ENCODE assay signal across 21 cellular contexts in the genomic region with DNA sequence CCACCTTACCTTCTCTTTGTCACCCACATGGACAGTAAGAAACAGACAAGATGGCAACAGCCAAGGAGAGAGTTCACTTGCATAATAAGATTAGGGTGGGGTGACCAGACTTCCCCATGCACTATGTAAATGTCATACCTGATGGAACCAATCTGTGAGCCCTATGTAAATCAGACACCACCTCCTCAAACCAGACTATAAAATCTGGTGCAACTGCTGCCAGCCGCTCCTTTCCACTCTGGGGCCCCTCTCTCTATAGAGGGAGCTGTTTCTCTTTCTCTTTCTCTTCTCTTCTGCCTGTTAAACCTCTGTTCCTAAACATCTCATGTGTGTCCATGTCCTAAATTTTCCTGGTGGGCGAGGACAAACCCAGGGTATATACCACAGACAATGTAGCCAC.
DNase-seq lines count a peak whose midpoint lies in the region; ATAC-seq, FAIRE-seq and TF ChIP-seq lines count a peak whose summit lies in the region.
"Had no signal": no experiment of that assay in that cellular context is flagged by ENCODE, and none has a peak within 500 bp of the region (broad histone marks: within the 10 kb centered on the region; RNA-seq: fewer than 3 reads in every experiment).

No MANE protein-coding gene starts in this region.

- H4K20me1 ChIP-seq in GM12878 (ENCODE audit: control insufficient read depth, insufficient read depth), result no peaks in the 10 kb centered on the region

- H3K9me3 ChIP-seq in A673 (ENCODE audit: low read depth, low read length, poor library complexity, severe bottlenecking), result no peaks in the 10 kb centered on the region
- H3K9me3 ChIP-seq in GM12878 (replicated peaks; ENCODE audit: control insufficient read depth, insufficient read depth, low read length), result no peaks in the 10 kb centered on the region
- no peaks in the 10 kb centered on the region for H3K9me3 ChIP-seq in small intestine (ENCODE audit: control insufficient read depth, low read depth)
- H3K9me3 ChIP-seq in suprapubic skin, result no peaks in the 10 kb centered on the region

- H3K27me3 ChIP-seq in A673 (replicated peaks; ENCODE audit: insufficient read depth, low read depth, low read length, poor library complexity) (no peaks in the 10 kb centered on the region), GM12878 (replicated peaks in 1 of 2; ENCODE audit: control insufficient read depth in 2 of 2, insufficient read depth in 2 of 2, low read length in 1 of 2) (no peaks in the 10 kb centered on the region), small intestine (ENCODE audit: control insufficient read depth in 2 of 2, insufficient read depth in 2 of 2, low read length in 2 of 2) (no peaks in the 10 kb centered on the region), suprapubic skin (no peaks in the 10 kb centered on the region)

- TF ChIP-seq EP300 in GM12878 (IDR thresholded peaks at IDR 0.05; ENCODE audit: borderline replicate concordance in 1 of 2, control insufficient read depth in 1 of 2, low read depth in 2 of 2, low read length in 2 of 2) (no peak), suprapubic skin (IDR thresholded peaks at IDR 0.05) (no peak)

- TF ChIP-seq CTCF in A673 (conservative IDR thresholded peaks at IDR 0.05; ENCODE audit: low read depth, low read length), result peak; percentile 28
- TF ChIP-seq CTCF in GM12878 (IDR thresholded peaks at IDR 0.05 in 2 of 3, conservative IDR thresholded peaks at IDR 0.05 in 1 of 3; ENCODE audit: control insufficient read depth in 2 of 3, extremely low read depth in 1 of 3, insufficient read depth in 1 of 3, low read depth in 3 of 3, low read length in 3 of 3), result no peak
- no peak for TF ChIP-seq CTCF in D721Med (IDR thresholded peaks at IDR 0.05; ENCODE audit: insufficient read depth, missing control alignments)
- no peak for TF ChIP-seq CTCF in suprapubic skin (IDR thresholded peaks at IDR 0.05)

- in situ Hi-C loops in GM12878 (cut with MboI), result no loop called here

- intact Hi-C loops in A673 (cut with micrococcal nuclease; ENCODE audit: unreplicated experiment), result no loop called here
- intact Hi-C loops in GM12878 (cut with micrococcal nuclease; ENCODE audit: unreplicated experiment), result no loop called here

- H3K36me3 ChIP-seq in A673 (ENCODE audit: insufficient read depth, low read length, poor library complexity, severe bottlenecking) (no peaks in the 10 kb centered on the region), GM12878 (ENCODE audit: control insufficient read depth in 2 of 2, insufficient read depth in 2 of 2, low read length in 1 of 2) (no peaks in the 10 kb centered on the region), small intestine (ENCODE audit: control insufficient read depth in 2 of 2, insufficient read depth in 2 of 2, low read length in 2 of 2) (no peaks in the 10 kb centered on the region), suprapubic skin (no peaks in the 10 kb centered on the region)

- ATAC-seq in GM12878, result peak; percentile 52

- no peak overlapping the region for H3K27ac ChIP-seq in A673 (ENCODE audit: low read depth, low read length, poor library complexity, severe bottlenecking)
- H3K27ac ChIP-seq in GM12878 (ENCODE audit: control insufficient read depth, insufficient read depth), result no peak overlapping the region
- H3K27ac ChIP-seq in small intestine (ENCODE audit: low read depth in 1 of 2, low read length in 1 of 2), result no peak overlapping the region
- no peak overlapping the region for H3K27ac ChIP-seq in suprapubic skin
- H3K27ac ChIP-seq: RWPE1 had no signal

- no peaks in the 10 kb centered on the region for H3K79me2 ChIP-seq in GM12878 (ENCODE audit: control insufficient read depth, insufficient read depth, low read length)

- SMC1A ChIA-PET in GM12878 (lab: Charles Lee; ENCODE audit: uncharacterized antibody, unreplicated experiment), result no interaction called here

- RAD21 ChIA-PET in GM12878 (lab: Charles Lee; ENCODE audit: unreplicated experiment), result no interaction called here

- POLR2A ChIA-PET in A673 (lab: Charles Lee; ENCODE audit: low non-redundant PET) (no interaction called here), GM12878 (lab: Charles Lee) (no interaction called here)

- H3K4me1 ChIP-seq in A673 (ENCODE audit: insufficient read depth, low read length, poor library complexity, severe bottlenecking) (no peaks in the 10 kb centered on the region), GM12878 (ENCODE audit: control insufficient read depth, insufficient read depth, low read length) (no peaks in the 10 kb centered on the region), small intestine (ENCODE audit: control insufficient read depth in 2 of 2, insufficient read depth in 1 of 2, low read depth in 1 of 2, low read length in 1 of 2) (no peaks in the 10 kb centered on the region), suprapubic skin (no peaks in the 10 kb centered on the region)

- WGBS in GM12878 (ENCODE audit: insufficient coverage, insufficient replicate concordance, low lambda C conversion rate, missing lambda C conversion rate), result 4% methylated on average over 2 of the region's 2 CpGs
- WGBS in small intestine, 3 donors, result 56 to 71% (median 56%) methylated on average over 2 of the region's 2 CpGs
- 75% methylated on average over 2 of the region's 2 CpGs for WGBS in suprapubic skin

- BruUV-seq in A673 (replicated peaks; lab: Mats Ljungman, UMichigan) (no TSS peak), GM12878 (replicated peaks; lab: Mats Ljungman, UMichigan) (no TSS peak)

- no peak overlapping the region for H3K4me2 ChIP-seq in GM12878 (ENCODE audit: control insufficient read depth, insufficient read depth)

- TF ChIP-seq POLR2A in GM12878 (IDR thresholded peaks at IDR 0.05; ENCODE audit: low read depth, low read length), result no peak
- no peak for TF ChIP-seq POLR2A in suprapubic skin (IDR thresholded peaks at IDR 0.05)

- no peak overlapping the region for H3K4me3 ChIP-seq in A673 (ENCODE audit: low read depth, low read length, poor library complexity, severe bottlenecking)
- H3K4me3 ChIP-seq in GM12878, result no peak overlapping the region
- no peak overlapping the region for H3K4me3 ChIP-seq in small intestine (ENCODE audit: low read depth in 1 of 2, low read length in 2 of 2)
- H3K4me3 ChIP-seq in suprapubic skin, result no peak overlapping the region

- CTCF ChIA-PET in A673 (lab: Charles Lee) (no interaction called here), GM12878 (lab: Yijun Ruan, JAX) (no interaction called here)

- H2AFZ ChIP-seq in GM12878 (ENCODE audit: control insufficient read depth, low read depth, low read length), result no peak overlapping the region

- TF ChIP-seq RAD21 in GM12878 (IDR thresholded peaks at IDR 0.05; ENCODE audit: insufficient read depth, low read depth, low read length), result no peak

- DNase-seq in A673 (ENCODE audit: low spot score) (peak; percentile 35), H4 (ENCODE audit: low spot score) (peak; percentile 16), NCI-H748 treated with DMSO at 0.1 percent for 48 hours (lab: John Stamatoyannopoulos, UW) (peak; percentile 7), GM12878 (ENCODE audit: low read depth, low spot score) (no peak), D721Med (ENCODE audit: insufficient read length, low spot score) (no peak), small intestine (no peak), suprapubic skin (ENCODE audit: low spot score in 2 of 2) (no peak)
- no peak for DNase-seq in activated CD8-positive, alpha-beta memory T cell treated with anti-CD3 and anti-CD28 coated beads for 24 hours
- DNase-seq: AML-193; Calu3; CD4-positive, alpha-beta T cell; DMS79; IMR-90; NCI-H1048; NCI-H1436 treated with DMSO at 0.1 percent for 48 hours; NCI-H2029 treated with DMSO at 0.1 percent for 48 hours; NCI-H510A treated with DMSO at 0.1 percent for 48 hours; NK-92 treated with Interleukin-12 subunit alpha and Interleukin-12 subunit beta, amount 100 ng/mL, for 24 hours; T-helper 2 cell had no signal

- H3K9ac ChIP-seq in GM12878 (ENCODE audit: control insufficient read depth, insufficient read depth, low read length), result no peak overlapping the region

- FAIRE-seq in GM12878 (lab: Jason Lieb, UNC) (no peak), D721Med (lab: Jason Lieb, UNC) (no peak), small intestine (lab: Jason Lieb, UNC) (no peak)
- FAIRE-seq: H54 had no signal

TF ChIP-seq in GM12878, 131 proteins besides CTCF, POLR2A, EP300 and RAD21:
- TF ChIP-seq, protein P1, sequence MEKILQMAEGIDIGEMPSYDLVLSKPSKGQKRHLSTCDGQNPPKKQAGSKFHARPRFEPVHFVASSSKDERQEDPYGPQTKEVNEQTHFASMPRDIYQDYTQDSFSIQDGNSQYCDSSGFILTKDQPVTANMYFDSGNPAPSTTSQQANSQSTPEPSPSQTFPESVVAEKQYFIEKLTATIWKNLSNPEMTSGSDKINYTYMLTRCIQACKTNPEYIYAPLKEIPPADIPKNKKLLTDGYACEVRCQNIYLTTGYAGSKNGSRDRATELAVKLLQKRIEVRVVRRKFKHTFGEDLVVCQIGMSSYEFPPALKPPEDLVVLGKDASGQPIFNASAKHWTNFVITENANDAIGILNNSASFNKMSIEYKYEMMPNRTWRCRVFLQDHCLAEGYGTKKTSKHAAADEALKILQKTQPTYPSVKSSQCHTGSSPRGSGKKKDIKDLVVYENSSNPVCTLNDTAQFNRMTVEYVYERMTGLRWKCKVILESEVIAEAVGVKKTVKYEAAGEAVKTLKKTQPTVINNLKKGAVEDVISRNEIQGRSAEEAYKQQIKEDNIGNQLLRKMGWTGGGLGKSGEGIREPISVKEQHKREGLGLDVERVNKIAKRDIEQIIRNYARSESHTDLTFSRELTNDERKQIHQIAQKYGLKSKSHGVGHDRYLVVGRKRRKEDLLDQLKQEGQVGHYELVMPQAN (conservative IDR thresholded peaks at IDR 0.05), result no peak
- TF ChIP-seq, protein P2, sequence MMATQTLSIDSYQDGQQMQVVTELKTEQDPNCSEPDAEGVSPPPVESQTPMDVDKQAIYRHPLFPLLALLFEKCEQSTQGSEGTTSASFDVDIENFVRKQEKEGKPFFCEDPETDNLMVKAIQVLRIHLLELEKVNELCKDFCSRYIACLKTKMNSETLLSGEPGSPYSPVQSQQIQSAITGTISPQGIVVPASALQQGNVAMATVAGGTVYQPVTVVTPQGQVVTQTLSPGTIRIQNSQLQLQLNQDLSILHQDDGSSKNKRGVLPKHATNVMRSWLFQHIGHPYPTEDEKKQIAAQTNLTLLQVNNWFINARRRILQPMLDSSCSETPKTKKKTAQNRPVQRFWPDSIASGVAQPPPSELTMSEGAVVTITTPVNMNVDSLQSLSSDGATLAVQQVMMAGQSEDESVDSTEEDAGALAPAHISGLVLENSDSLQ (IDR thresholded peaks at IDR 0.05), result no peak
- TF ChIP-seq STAT3 (IDR thresholded peaks at IDR 0.05; ENCODE audit: low read depth, low read length) (no peak), BACH1 (IDR thresholded peaks at IDR 0.05; ENCODE audit: borderline replicate concordance) (no peak)
- TF ChIP-seq, protein P3, sequence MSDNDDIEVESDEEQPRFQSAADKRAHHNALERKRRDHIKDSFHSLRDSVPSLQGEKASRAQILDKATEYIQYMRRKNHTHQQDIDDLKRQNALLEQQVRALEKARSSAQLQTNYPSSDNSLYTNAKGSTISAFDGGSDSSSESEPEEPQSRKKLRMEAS (IDR thresholded peaks at IDR 0.05; ENCODE audit: low read depth, low read length), result no peak

Comparison
In these comparisons a context has a peak if more than half of its experiments do, and no peak if none do; other contexts are left out.
1. DNase-seq: peak in A673 (single experiment), H4 (single experiment) and NCI-H748 treated with DMSO at 0.1 percent for 48 hours (single experiment); none in GM12878 (single experiment), D721Med (single experiment), small intestine (single experiment), activated CD8-positive, alpha-beta memory T cell treated with anti-CD3 and anti-CD28 coated beads for 24 hours (single experiment) and suprapubic skin (0 of 2).